Comparison of ENCODE assay signal across 28 cellular contexts in the genomic region with DNA sequence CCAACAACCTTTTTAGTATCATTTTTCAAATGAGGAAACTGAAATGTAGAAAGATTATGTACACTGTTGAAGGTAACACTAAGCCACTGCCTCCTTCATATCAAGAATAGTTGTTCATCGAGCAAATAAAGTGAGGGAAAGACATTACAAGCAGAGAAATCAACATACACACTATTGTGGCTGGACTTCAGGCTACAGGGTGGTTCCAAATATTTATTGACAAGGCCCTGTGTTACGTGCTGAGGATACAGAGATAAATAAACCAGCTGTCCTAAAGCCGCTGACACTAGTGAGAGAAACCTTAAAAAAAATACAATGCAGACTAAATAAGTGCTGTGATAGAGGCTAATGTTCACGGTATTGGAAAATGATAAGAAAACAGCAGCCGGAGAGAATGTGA. TPM values are rescaled to one million over a fixed set of nuclear protein-coding genes. Genes with fewer than 3 reads are reported as not detected.
DNase-seq lines count a peak whose midpoint lies in the region; ATAC-seq, FAIRE-seq and TF ChIP-seq lines count a peak whose summit lies in the region.
"Had no signal": no experiment of that assay in that cellular context is flagged by ENCODE, and none has a peak within 500 bp of the region (broad histone marks: within the 10 kb centered on the region; RNA-seq: fewer than 3 reads in every experiment).

No MANE protein-coding gene starts in this region.

- no peaks in the 10 kb centered on the region for H4K20me1 ChIP-seq in HepG2 (ENCODE audit: insufficient read depth, low read length)

- H3K79me2 ChIP-seq in HepG2 (ENCODE audit: insufficient read depth, low read length), result peaks cover 22% of the 10 kb centered on the region

- H3K4me1 Mint-ChIP-seq in activated T-helper 17 cell treated with anti-CD3 and anti-CD28 coated beads, Interleukin-2, amount 50 U/mL, for 72 hours, result no peaks in the 10 kb centered on the region

- no peaks in the 10 kb centered on the region for H3K9me3 ChIP-seq in HepG2 (ENCODE audit: low read length)
- H3K9me3 ChIP-seq in gastrocnemius medialis, result no peaks in the 10 kb centered on the region
- H3K9me3 ChIP-seq in MG63, result no peaks in the 10 kb centered on the region
- H3K9me3 ChIP-seq in body of pancreas, result no peaks in the 10 kb centered on the region
- H3K9me3 ChIP-seq: left lung had no signal

- in situ Hi-C loops in HepG2 (cut with HindIII; ENCODE audit: extremely low pct_ligation_motif_present, low pct_unique_long_range_greater_than_20kb) (no loop called here), gastrocnemius medialis (cut with MboI; ENCODE audit: low sequenced_read_pairs in 4 of 4) (no loop called here)

- H3K4me3 ChIP-seq in HepG2 (replicated peaks in 1 of 3; ENCODE audit: insufficient read depth in 1 of 3, low read depth in 2 of 3, low read length in 3 of 3) (peak overlapping the region; percentile 15 to 84 (median 82); a peak in 5 of 6 replicates), gastrocnemius medialis (peak overlapping the region in 3 of 4 donors; percentile 76 to 86 (median 81)), MG63 (no peak overlapping the region), body of pancreas (no peak overlapping the region)
- H3K4me3 ChIP-seq: GM12878, left lung, PC-9 had no signal

- POLR2A ChIA-PET in HepG2 (lab: Yijun Ruan, JAX), result no interaction called here

- H2AFZ ChIP-seq in HepG2 (ENCODE audit: low read length), result peak overlapping the region; percentile 90
- H2AFZ ChIP-seq: PC-9 had no signal

- no peak overlapping the region for H3K27ac Mint-ChIP-seq in activated T-helper 17 cell treated with anti-CD3 and anti-CD28 coated beads, Interleukin-2, amount 50 U/mL, for 72 hours
- H3K27ac Mint-ChIP-seq: activated CD4-positive, alpha-beta memory T cell treated with anti-CD3 and anti-CD28 coated beads, Interleukin-2, amount 10 ng/mL, durations not matched to agents 7 days and 5 days; H9; naive B cell had no signal

- no peak for ATAC-seq in activated T-helper 17 cell treated with anti-CD3 and anti-CD28 coated beads, Interleukin-2, amount 50 U/mL, for 72 hours (replicated peaks)
- ATAC-seq in HepG2 (no peak), gastrocnemius medialis (no peak), body of pancreas (no peak)
- ATAC-seq: GM12878; left lung; stimulated activated naive CD8-positive, alpha-beta T cell treated with anti-CD3 and anti-CD28 coated beads, Interleukin-15, Interleukin-2, amounts not matched to agents 100 U/mL and 50 U/mL, for 24 hours had no signal

- TF ChIP-seq POLR2A in HepG2 (IDR thresholded peaks at IDR 0.05; ENCODE audit: insufficient read depth in 1 of 2, low read depth in 2 of 2, low read length in 2 of 2) (no peak), gastrocnemius medialis (IDR thresholded peaks at IDR 0.05) (no peak), body of pancreas (IDR thresholded peaks at IDR 0.05) (no peak)

- intact Hi-C loops in HepG2 (cut with micrococcal nuclease; ENCODE audit: unreplicated experiment) (loop anchor here (2.0 to 10.0 kb wide), 4 partner anchors 92 to 637 kb away; no protein-coding TSS in a partner anchor), gastrocnemius medialis (cut with DNase I; ENCODE audit: low total_unique reads) (loop anchor here (2.0 to 5.0 kb wide), 6 partner anchors 75 to 1209 kb away; partner anchors contain the start of gene HNRNPA3), body of pancreas (cut with DNase I) (no loop called here)

- peak overlapping the region; percentile 99 for H3K4me3 Mint-ChIP-seq in activated T-helper 17 cell treated with anti-CD3 and anti-CD28 coated beads, Interleukin-2, amount 50 U/mL, for 72 hours
- H3K4me3 Mint-ChIP-seq: activated CD4-positive, alpha-beta memory T cell treated with anti-CD3 and anti-CD28 coated beads, Interleukin-2, amount 10 ng/mL, durations not matched to agents 7 days and 5 days; H9 had no signal

- TF ChIP-seq CTCF in HepG2 (CRISPR knock-in tag; IDR thresholded peaks at IDR 0.05) (no peak), gastrocnemius medialis (IDR thresholded peaks at IDR 0.05 in 4 of 5, conservative IDR thresholded peaks at IDR 0.05 in 1 of 5) (no peak), body of pancreas (IDR thresholded peaks at IDR 0.05) (no peak)

- H3K27ac ChIP-seq in HepG2 (ENCODE audit: extremely low read length, insufficient read depth, low read length) (no peak overlapping the region), gastrocnemius medialis (peak overlapping the region; percentile 95 to 98 (median 98)), body of pancreas (no peak overlapping the region)
- H3K27ac ChIP-seq: dorsolateral prefrontal cortex, KMS-11, left lung, PC-9 had no signal

- peaks cover 40% of the 10 kb centered on the region for H3K4me1 ChIP-seq in HepG2 (ENCODE audit: insufficient read depth, low read length)
- peaks cover 15 to 36% of the 10 kb centered on the region in 2 donors for H3K4me1 ChIP-seq in gastrocnemius medialis
- H3K4me1 ChIP-seq in body of pancreas, result peaks cover 22% of the 10 kb centered on the region

- CTCF ChIA-PET in HepG2 (lab: Yijun Ruan, JAX; ENCODE audit: low intra/inter-chr PET ratio, low total read pairs), result no interaction called here

- H3K4me2 ChIP-seq in HepG2 (ENCODE audit: low read depth, low read length), result peak overlapping the region; percentile 97
- H3K4me2 ChIP-seq: KMS-11, PC-9 had no signal

- 4% methylated on average over 5 of the region's 5 CpGs for WGBS in HepG2 (ENCODE audit: low lambda C conversion rate)
- WGBS in body of pancreas, 2 donors, result 48% methylated on average over 5 of the region's 5 CpGs

- FAIRE-seq in HepG2 (lab: Jason Lieb, UNC), result no peak
- FAIRE-seq: GM12878 had no signal

- no peaks in the 10 kb centered on the region for H3K36me3 Mint-ChIP-seq in activated T-helper 17 cell treated with anti-CD3 and anti-CD28 coated beads, Interleukin-2, amount 50 U/mL, for 72 hours (ENCODE audit: low read depth)
- H3K36me3 Mint-ChIP-seq: naive B cell had no signal

- TF ChIP-seq RAD21 in HepG2 (CRISPR knock-in tag; IDR thresholded peaks at IDR 0.05), result no peak

- H3K27me3 Mint-ChIP-seq in activated T-helper 17 cell treated with anti-CD3 and anti-CD28 coated beads, Interleukin-2, amount 50 U/mL, for 72 hours, result no peaks in the 10 kb centered on the region

- H3K27me3 ChIP-seq in HepG2 (ENCODE audit: control insufficient read depth in 1 of 2, insufficient read depth in 2 of 2, low read length in 2 of 2), result peaks cover 0 to 9% of the 10 kb centered on the region in 2 experiments; a peak in 1 of 5 replicates
- H3K27me3 ChIP-seq in gastrocnemius medialis, result no peaks in the 10 kb centered on the region
- no peaks in the 10 kb centered on the region for H3K27me3 ChIP-seq in MG63
- H3K27me3 ChIP-seq in body of pancreas, result no peaks in the 10 kb centered on the region
- H3K27me3 ChIP-seq: dorsolateral prefrontal cortex, left lung had no signal

- no peak for TF ChIP-seq EP300 in HepG2 (IDR thresholded peaks at IDR 0.05; ENCODE audit: low read depth in 2 of 2, low read length in 2 of 2)
- no peak for TF ChIP-seq EP300 in HepG2 (CRISPR knock-in tag; IDR thresholded peaks at IDR 0.05; ENCODE audit: borderline replicate concordance)

- no peaks in the 10 kb centered on the region for H3K9me3 Mint-ChIP-seq in activated T-helper 17 cell treated with anti-CD3 and anti-CD28 coated beads, Interleukin-2, amount 50 U/mL, for 72 hours
- H3K9me3 Mint-ChIP-seq: activated CD4-positive, alpha-beta memory T cell treated with anti-CD3 and anti-CD28 coated beads, Interleukin-2, amount 10 ng/mL, durations not matched to agents 7 days and 5 days; H9; naive B cell had no signal

- no TSS peak for BruUV-seq in HepG2 (replicated peaks; lab: Mats Ljungman, UMichigan)

- DNase-seq in DMS79 treated with DMSO at 0.1 percent for 48 hours (lab: John Stamatoyannopoulos, UW), result peak; percentile 36
- no peak for DNase-seq in DMS79 (lab: John Stamatoyannopoulos, UW)
- no peak for DNase-seq in HepG2 (ENCODE audit: low spot score)
- no peak for DNase-seq in gastrocnemius medialis
- no peak for DNase-seq in MG63
- no peak for DNase-seq in body of pancreas
- no peak for DNase-seq in effector CD4-positive, alpha-beta T cell
- DNase-seq: 8988T; activated CD4-positive, alpha-beta memory T cell treated with anti-CD3 and anti-CD28 coated beads, Interleukin-2, amount 10 ng/mL, durations not matched to agents 7 days and 5 days; activated CD4-positive, alpha-beta T cell treated with anti-CD3 and anti-CD28 coated beads for 1 hour; activated CD8-positive, alpha-beta memory T cell treated with anti-CD3 and anti-CD28 coated beads, Interleukin-2, amount 50 U/mL, for 4 hours; activated naive CD4-positive, alpha-beta T cell treated with Interleukin-2 at 50 U/mL for 16 hours; C1 segment of cervical spinal cord; cerebellar nuclear complex; dorsolateral prefrontal cortex; H9; left lung; naive B cell; NCI-H1417 treated with DMSO at 0.1 percent for 48 hours; NCI-H2029 treated with DMSO at 0.1 percent for 48 hours; NCI-H524 treated with DMSO at 0.1 percent for 48 hours; PC-9; stimulated activated CD4-positive, alpha-beta T cell treated with anti-CD3 and anti-CD28 coated beads, Interleukin-1b, Interleukin-23, amount 100 ng/mL, for 48 hours; stimulated activated naive CD8-positive, alpha-beta T cell treated with anti-CD3 and anti-CD28 coated beads, Interleukin-15, Interleukin-2, amounts not matched to agents 100 U/mL and 50 U/mL, for 24 hours; T-helper 2 cell had no signal

- H3K9ac ChIP-seq in HepG2 (ENCODE audit: insufficient read depth, low read depth, low read length), result peak overlapping the region; percentile 72; the same call in 1 of the 2 replicates
- H3K9ac ChIP-seq: KMS-11 had no signal

- H3K36me3 ChIP-seq in HepG2 (replicated peaks in 1 of 2; ENCODE audit: control insufficient read depth in 1 of 2, insufficient read depth in 2 of 2, low read length in 2 of 2) (no peaks in the 10 kb centered on the region), gastrocnemius medialis (no peaks in the 10 kb centered on the region), MG63 (no peaks in the 10 kb centered on the region), body of pancreas (replicated peaks in 1 of 2; ENCODE audit: insufficient read depth in 1 of 2, low read depth in 2 of 2) (no peaks in the 10 kb centered on the region)
- H3K36me3 ChIP-seq: left lung had no signal

RNA-seq across cellular contexts. Expression of gene LNPK, which starts 1.9 kb away (rescaled TPM):
- total RNA-seq in activated T-helper 17 cell treated with anti-CD3 and anti-CD28 coated beads, Interleukin-2, amount 50 U/mL, for 72 hours, result 10 to 100 TPM; 30.1 to 35.2 TPM
- total RNA-seq in HepG2 (2016; rRNA removed; fragmentation: Illumina TruSeq; extraction: Trizol), result 25.4 and 30.1 TPM in 2 replicates
- total RNA-seq in HepG2 (2016; cell fraction: cytosol; rRNA removed; fragmentation: Illumina TruSeq; extraction: Trizol; ENCODE audit: low read depth), result 25.1 and 26.0 TPM in 2 replicates
- 26.3 and 30.5 TPM in 2 replicates for total RNA-seq in HepG2 (2016; cell fraction: insoluble cytoplasmic fraction; rRNA removed; fragmentation: Illumina TruSeq; extraction: Trizol)
- total RNA-seq in HepG2 (2016; cell fraction: membrane; rRNA removed; fragmentation: Illumina TruSeq; extraction: Trizol), result 19.3 and 22.3 TPM in 2 replicates
- total RNA-seq in HepG2 (2016; cell fraction: nucleus; rRNA removed; fragmentation: Illumina TruSeq; extraction: Trizol), result 35.8 and 39.1 TPM in 2 replicates
- 20.6 and 26.1 TPM in 2 replicates for polyA plus RNA-seq in HepG2 (2011; rRNA removed)
- 10.3 and 13.9 TPM in 2 replicates for polyA plus RNA-seq in HepG2 (2011; cell fraction: cytosol; rRNA removed)
- polyA plus RNA-seq in HepG2 (2011; cell fraction: nucleus; rRNA removed), result 8.3 and 10.6 TPM in 2 replicates
- 24.5 and 27.7 TPM in 2 replicates for polyA plus RNA-seq in HepG2 (2012)
- polyA plus RNA-seq in HepG2 (2016; cell fraction: cytosol; fragmentation: Illumina TruSeq; extraction: Trizol; ENCODE audit: low read depth), result 5.2 and 5.8 TPM in 2 replicates
- polyA plus RNA-seq in HepG2 (2016; cell fraction: insoluble cytoplasmic fraction; fragmentation: Illumina TruSeq; extraction: Trizol; ENCODE audit: low read depth), result 18.1 and 18.6 TPM in 2 replicates
- polyA plus RNA-seq in HepG2 (2016; cell fraction: membrane; fragmentation: Illumina TruSeq; extraction: Trizol; ENCODE audit: low read depth), result 9.4 and 10.1 TPM in 2 replicates
- 25.4 TPM in 2 replicates for polyA plus RNA-seq in HepG2 (2016; cell fraction: nucleus; fragmentation: Illumina TruSeq; extraction: Trizol; ENCODE audit: insufficient read depth, low read depth)
- polyA minus RNA-seq in HepG2 (2011; rRNA and poly(A)+ RNA removed; ENCODE audit: low replicate concordance), result 16.7 and 33.7 TPM in 2 replicates
- 30.5 and 34.9 TPM in 2 replicates for polyA minus RNA-seq in HepG2 (2011; cell fraction: cytosol; rRNA and poly(A)+ RNA removed)
- 48.6 and 63.0 TPM in 2 replicates for polyA minus RNA-seq in HepG2 (2011; cell fraction: nucleus; rRNA and poly(A)+ RNA removed)
- total RNA-seq in gastrocnemius medialis, result 10 to 100 TPM; 23.0 to 84.4 (median 50.1) TPM
- total RNA-seq in MG63 (2014; rRNA removed; shearing (Covaris generic); ENCODE audit: low replicate concordance), result 38.4 and 71.7 TPM in 2 replicates
- 10 to 100 TPM in 1 of 2 donors, 1 to 10 TPM in 1; 6.6 to 10.6 TPM for total RNA-seq in body of pancreas

Comparison
In these comparisons a context has a peak if more than half of its experiments do, and no peak if none do; other contexts are left out.
1. H3K27ac ChIP-seq: peak in gastrocnemius medialis (4 of 4); none in HepG2 (single experiment) and body of pancreas (0 of 4).
2. H3K4me3 ChIP-seq: peak in HepG2 (3 of 3) and gastrocnemius medialis (3 of 4); none in MG63 (single experiment) and body of pancreas (0 of 2).